1 cellular context compared by ENCODE assay signal in the genomic region with DNA sequence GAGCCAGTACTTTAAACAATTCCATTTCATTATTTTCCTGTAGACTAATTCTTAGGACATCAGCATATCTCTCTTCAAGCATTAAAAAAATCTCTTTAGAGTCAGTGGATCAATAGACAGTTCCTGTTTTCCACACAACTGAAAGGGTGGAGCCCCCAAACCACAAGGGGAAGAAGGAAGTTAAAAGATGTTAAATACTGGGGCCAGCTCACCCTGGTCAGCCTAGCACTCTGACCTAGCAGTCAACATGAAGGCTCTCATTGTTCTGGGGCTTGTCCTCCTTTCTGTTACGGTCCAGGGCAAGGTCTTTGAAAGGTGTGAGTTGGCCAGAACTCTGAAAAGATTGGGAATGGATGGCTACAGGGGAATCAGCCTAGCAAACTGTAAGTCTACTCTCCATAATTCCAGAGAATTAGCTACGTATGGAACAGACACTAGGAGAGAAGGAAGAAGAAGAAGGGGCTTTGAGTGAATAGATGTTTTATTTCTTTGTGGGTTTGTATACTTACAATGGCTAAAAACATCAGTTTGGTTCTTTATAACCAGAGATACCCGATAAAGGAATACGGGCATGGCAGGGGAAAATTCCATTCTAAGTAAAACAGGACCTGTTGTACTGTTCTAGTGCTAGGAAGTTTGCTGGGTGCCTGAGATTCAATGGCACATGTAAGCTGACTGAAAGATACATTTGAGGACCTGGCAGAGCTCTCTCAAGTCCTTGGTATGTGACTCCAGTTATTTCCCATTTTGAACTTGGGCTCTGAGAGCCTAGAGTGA.
TF ChIP-seq lines count a peak whose summit lies in the region.

Gene LYZ, plus strand, starts transcription at position 220 of the 777 bp plus-strand sequence. Its CDS starts 28 bp downstream, at position 248.

TF ChIP-seq in GM12878, 131 proteins besides CTCF, POLR2A, EP300 and RAD21 (continued from another document):
- TF ChIP-seq, protein P1, sequence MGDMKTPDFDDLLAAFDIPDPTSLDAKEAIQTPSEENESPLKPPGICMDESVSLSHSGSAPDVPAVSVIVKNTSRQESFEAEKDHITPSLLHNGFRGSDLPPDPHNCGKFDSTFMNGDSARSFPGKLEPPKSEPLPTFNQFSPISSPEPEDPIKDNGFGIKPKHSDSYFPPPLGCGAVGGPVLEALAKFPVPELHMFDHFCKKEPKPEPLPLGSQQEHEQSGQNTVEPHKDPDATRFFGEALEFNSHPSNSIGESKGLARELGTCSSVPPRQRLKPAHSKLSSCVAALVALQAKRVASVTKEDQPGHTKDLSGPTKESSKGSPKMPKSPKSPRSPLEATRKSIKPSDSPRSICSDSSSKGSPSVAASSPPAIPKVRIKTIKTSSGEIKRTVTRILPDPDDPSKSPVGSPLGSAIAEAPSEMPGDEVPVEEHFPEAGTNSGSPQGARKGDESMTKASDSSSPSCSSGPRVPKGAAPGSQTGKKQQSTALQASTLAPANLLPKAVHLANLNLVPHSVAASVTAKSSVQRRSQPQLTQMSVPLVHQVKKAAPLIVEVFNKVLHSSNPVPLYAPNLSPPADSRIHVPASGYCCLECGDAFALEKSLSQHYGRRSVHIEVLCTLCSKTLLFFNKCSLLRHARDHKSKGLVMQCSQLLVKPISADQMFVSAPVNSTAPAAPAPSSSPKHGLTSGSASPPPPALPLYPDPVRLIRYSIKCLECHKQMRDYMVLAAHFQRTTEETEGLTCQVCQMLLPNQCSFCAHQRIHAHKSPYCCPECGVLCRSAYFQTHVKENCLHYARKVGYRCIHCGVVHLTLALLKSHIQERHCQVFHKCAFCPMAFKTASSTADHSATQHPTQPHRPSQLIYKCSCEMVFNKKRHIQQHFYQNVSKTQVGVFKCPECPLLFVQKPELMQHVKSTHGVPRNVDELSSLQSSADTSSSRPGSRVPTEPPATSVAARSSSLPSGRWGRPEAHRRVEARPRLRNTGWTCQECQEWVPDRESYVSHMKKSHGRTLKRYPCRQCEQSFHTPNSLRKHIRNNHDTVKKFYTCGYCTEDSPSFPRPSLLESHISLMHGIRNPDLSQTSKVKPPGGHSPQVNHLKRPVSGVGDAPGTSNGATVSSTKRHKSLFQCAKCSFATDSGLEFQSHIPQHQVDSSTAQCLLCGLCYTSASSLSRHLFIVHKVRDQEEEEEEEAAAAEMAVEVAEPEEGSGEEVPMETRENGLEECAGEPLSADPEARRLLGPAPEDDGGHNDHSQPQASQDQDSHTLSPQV (IDR thresholded peaks at IDR 0.05): no peak
- TF ChIP-seq HSF1 (IDR thresholded peaks at IDR 0.05; ENCODE audit: low read depth, low read length) (no peak), PAX8 (IDR thresholded peaks at IDR 0.05) (no peak), E2F4 (IDR thresholded peaks at IDR 0.05; ENCODE audit: low read depth, low read length) (no peak), ZNF622 (IDR thresholded peaks at IDR 0.05) (no peak), BRCA1 (IDR thresholded peaks at IDR 0.05; ENCODE audit: low read depth, low read length) (no peak), ASH2L (IDR thresholded peaks at IDR 0.05; ENCODE audit: borderline replicate concordance, low read depth) (no peak), BACH1 (IDR thresholded peaks at IDR 0.05; ENCODE audit: borderline replicate concordance) (no peak), CEBPB (IDR thresholded peaks at IDR 0.05; ENCODE audit: borderline replicate concordance in 1 of 2, low read depth in 2 of 2, low read length in 2 of 2) (no peak), MTA3 (IDR thresholded peaks at IDR 0.05; ENCODE audit: borderline replicate concordance, low read length) (no peak), FOS (IDR thresholded peaks at IDR 0.05; ENCODE audit: borderline replicate concordance, extremely low read depth, insufficient read length) (no peak), NFIC (IDR thresholded peaks at IDR 0.05; ENCODE audit: low read depth, low read length) (no peak)
- TF ChIP-seq, protein P2, sequence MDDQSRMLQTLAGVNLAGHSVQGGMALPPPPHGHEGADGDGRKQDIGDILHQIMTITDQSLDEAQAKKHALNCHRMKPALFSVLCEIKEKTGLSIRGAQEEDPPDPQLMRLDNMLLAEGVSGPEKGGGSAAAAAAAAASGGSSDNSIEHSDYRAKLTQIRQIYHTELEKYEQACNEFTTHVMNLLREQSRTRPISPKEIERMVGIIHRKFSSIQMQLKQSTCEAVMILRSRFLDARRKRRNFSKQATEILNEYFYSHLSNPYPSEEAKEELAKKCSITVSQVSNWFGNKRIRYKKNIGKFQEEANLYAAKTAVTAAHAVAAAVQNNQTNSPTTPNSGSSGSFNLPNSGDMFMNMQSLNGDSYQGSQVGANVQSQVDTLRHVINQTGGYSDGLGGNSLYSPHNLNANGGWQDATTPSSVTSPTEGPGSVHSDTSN (IDR thresholded peaks at IDR 0.05; ENCODE audit: insufficient replicate concordance, low read depth, low read length): no peak
